In the genomic region with DNA sequence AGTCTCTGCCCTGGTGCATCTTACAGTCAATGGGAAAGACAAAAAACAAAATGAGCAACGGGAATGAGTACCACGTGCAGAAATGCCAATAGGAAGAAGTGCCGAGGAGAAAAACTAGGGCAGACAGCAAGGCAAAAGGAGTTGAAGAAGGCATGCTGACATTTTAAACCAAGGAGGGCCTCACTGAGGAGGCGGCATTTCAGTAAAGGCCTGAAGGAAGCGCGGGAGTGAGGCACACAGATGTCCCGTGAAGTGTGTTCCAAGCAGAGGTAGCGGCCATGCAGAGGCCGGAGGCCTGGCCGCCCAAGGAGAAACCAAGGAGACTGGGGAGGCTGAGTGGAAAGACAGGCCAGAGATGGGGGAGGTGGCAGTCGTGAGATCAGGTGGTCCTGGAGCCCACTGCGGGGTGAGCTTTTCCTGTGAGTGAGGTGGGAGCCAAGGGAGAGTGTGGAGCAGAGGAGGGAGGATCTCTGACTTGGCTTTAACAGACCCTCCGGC, we compare ENCODE assay signal across 22 cellular contexts. TPM values are rescaled to one million over a fixed set of nuclear protein-coding genes. Genes with fewer than 3 reads are reported as not detected.
DNase-seq lines count a peak whose midpoint lies in the region; ATAC-seq and TF ChIP-seq lines count a peak whose summit lies in the region.
"Had no signal": no experiment of that assay in that cellular context is flagged by ENCODE, and none has a peak within 500 bp of the region (broad histone marks: within the 10 kb centered on the region; RNA-seq: fewer than 3 reads in every experiment).

No MANE protein-coding gene starts in this region.

- H3K27ac ChIP-seq in PC-3 (ENCODE audit: low read length) = no peak overlapping the region
- H3K27ac ChIP-seq in endodermal cell (ENCODE audit: low read depth, low read length) = no peak overlapping the region
- no peak overlapping the region for H3K27ac ChIP-seq in neuronal stem cell (replicated peaks; ENCODE audit: low read length)
- H3K27ac ChIP-seq: GM23248, thoracic aorta had no signal

- peak overlapping the region; percentile 93 for H3K4me2 ChIP-seq in PC-3 (ENCODE audit: low read length)
- H3K4me2 ChIP-seq in neuronal stem cell (ENCODE audit: insufficient read depth, low read length, poor library complexity, severe bottlenecking) = peak overlapping the region; percentile 79
- H3K4me2 ChIP-seq: SK-N-SH had no signal

- ATAC-seq in PC-3 = no peak
- ATAC-seq: Panc1, sciatic nerve had no signal

- H3K27me3 ChIP-seq in Caco-2 (replicated peaks; ENCODE audit: control insufficient read depth, insufficient read depth, low read length) (no peaks in the 10 kb centered on the region), PC-3 (ENCODE audit: low read length) (no peaks in the 10 kb centered on the region), endodermal cell (ENCODE audit: control insufficient read depth, insufficient read depth, low read length, poor library complexity, severe bottlenecking) (peaks cover 93% of the 10 kb centered on the region), neuronal stem cell (ENCODE audit: control insufficient read depth in 3 of 3, insufficient read depth in 3 of 3, low read depth in 1 of 3, low read length in 3 of 3) (peaks cover 3 to 92% (median 58%) of the 10 kb centered on the region in 3 experiments)

- H3K27ac Mint-ChIP-seq in Caco-2 (ENCODE audit: unreplicated experiment) = peak overlapping the region; percentile 86
- H3K27ac Mint-ChIP-seq in endodermal cell = peak overlapping the region; percentile 93

- peak overlapping the region; percentile 33 for H2BK5ac ChIP-seq in neuronal stem cell (ENCODE audit: low read length)

- intact Hi-C loops in Caco-2 (cut with micrococcal nuclease; ENCODE audit: unreplicated experiment) = no loop called here
- intact Hi-C loops in PC-3 (cut with micrococcal nuclease) = loop anchor here (2.0 kb wide), 1 partner anchor 57 kb away; no protein-coding TSS in a partner anchor

- H4K91ac ChIP-seq in neuronal stem cell (ENCODE audit: low read depth, low read length, poor library complexity) = no peak overlapping the region

- H3K9me3 ChIP-seq in Caco-2 (no peaks in the 10 kb centered on the region), PC-3 (ENCODE audit: low read length) (no peaks in the 10 kb centered on the region), endodermal cell (ENCODE audit: control insufficient read depth, low read length) (no peaks in the 10 kb centered on the region), neuronal stem cell (replicated peaks in 1 of 2; ENCODE audit: control insufficient read depth in 2 of 2, insufficient read depth in 1 of 2, low read depth in 1 of 2, low read length in 2 of 2) (no peaks in the 10 kb centered on the region)
- H3K9me3 ChIP-seq: SK-N-SH, thoracic aorta had no signal

- H3K23ac ChIP-seq in neuronal stem cell (ENCODE audit: low read depth, low read length, poor library complexity) = peak overlapping the region; percentile 90

- DNase-seq in Caco-2 (no peak), PC-3 (no peak), endodermal cell (no peak), neuronal stem cell (ENCODE audit: low spot score) (no peak), DMS153 treated with DMSO at 0.1 percent for 48 hours (lab: John Stamatoyannopoulos, UW; ENCODE audit: unreplicated experiment) (no peak), NCI-H526 (lab: John Stamatoyannopoulos, UW) (no peak)
- DNase-seq in stimulated activated CD4-positive, alpha-beta T cell treated with anti-CD3 and anti-CD28 coated beads, Interleukin-2, amount 100 ng/mL, for 48 hours = no peak
- DNase-seq in activated CD8-positive, alpha-beta memory T cell treated with anti-CD3 and anti-CD28 coated beads, Interleukin-2, amount 50 U/mL, for 4 hours = no peak
- DNase-seq: activated CD4-positive, alpha-beta T cell treated with anti-CD3 and anti-CD28 coated beads, Interleukin-2, amount 50 U/mL, for 48 hours; activated T-cell treated with anti-CD3 and anti-CD28 coated beads, Interleukin-2, amount 50 U/mL, for 48 hours; GM23248; immature natural killer cell; MM.1S; NCI-H187 treated with DMSO at 0.1 percent for 48 hours; stimulated activated CD4-positive, alpha-beta T cell treated with anti-CD3 and anti-CD28 coated beads, Interleukin-1b, Interleukin-23, amount 100 ng/mL, for 48 hours had no signal

- H3K36me3 ChIP-seq in Caco-2 (ENCODE audit: control insufficient read depth, insufficient read depth, low read length) (no peaks in the 10 kb centered on the region; the same call in 1 of the 2 replicates), PC-3 (ENCODE audit: low read depth, low read length) (no peaks in the 10 kb centered on the region), endodermal cell (ENCODE audit: control insufficient read depth, insufficient read depth, low read length) (no peaks in the 10 kb centered on the region), neuronal stem cell (replicated peaks in 1 of 2; ENCODE audit: control insufficient read depth in 2 of 2, insufficient read depth in 2 of 2, low read length in 2 of 2) (no peaks in the 10 kb centered on the region)
- H3K36me3 ChIP-seq: thoracic aorta had no signal

- peaks cover 39% of the 10 kb centered on the region for H3K4me1 ChIP-seq in Caco-2
- H3K4me1 ChIP-seq in PC-3 (ENCODE audit: insufficient read depth, low read length) = peaks cover 42% of the 10 kb centered on the region
- H3K4me1 ChIP-seq in endodermal cell (ENCODE audit: control insufficient read depth, insufficient read depth, low read length) = no peaks in the 10 kb centered on the region
- peaks cover 19 to 25% of the 10 kb centered on the region in 2 donors for H3K4me1 ChIP-seq in neuronal stem cell (ENCODE audit: control insufficient read depth in 2 of 2, insufficient read depth in 1 of 2, low read depth in 1 of 2, low read length in 2 of 2)

- H3K4ac ChIP-seq in neuronal stem cell (ENCODE audit: low read length) = no peak overlapping the region

- H3F3A ChIP-seq in PC-3 (ENCODE audit: low read length, unreplicated experiment) = no peaks in the 10 kb centered on the region

- H3K36me3 Mint-ChIP-seq in Caco-2 (ENCODE audit: insufficient read depth, unreplicated experiment) (peaks cover 6% of the 10 kb centered on the region), endodermal cell (ENCODE audit: low read depth) (no peaks in the 10 kb centered on the region)

- POLR2A ChIA-PET in Caco-2 (lab: Charles Lee) = no interaction called here
- POLR2A ChIA-PET in PC-3 (lab: Charles Lee; ENCODE audit: unreplicated experiment) = no interaction called here

- peak overlapping the region; percentile 97 for H2BK15ac ChIP-seq in neuronal stem cell (ENCODE audit: low read length)

- H3K27me3 Mint-ChIP-seq in Caco-2 (ENCODE audit: insufficient read depth, unreplicated experiment) (no peaks in the 10 kb centered on the region), endodermal cell (ENCODE audit: insufficient read depth) (peaks cover 91% of the 10 kb centered on the region)

- peak overlapping the region; percentile 75 for H3K4me3 Mint-ChIP-seq in Caco-2 (ENCODE audit: unreplicated experiment)
- peak overlapping the region; percentile 69 for H3K4me3 Mint-ChIP-seq in endodermal cell

- H3K4me3 ChIP-seq in Caco-2 (ENCODE audit: low read depth, low read length) (no peak overlapping the region), PC-3 (ENCODE audit: low read length) (peak overlapping the region; percentile 70), endodermal cell (ENCODE audit: low read length) (peak overlapping the region; percentile 73), neuronal stem cell (ENCODE audit: low read length in 2 of 2) (peak overlapping the region in 1 of 2 donors; percentile 71)

- H3K9me3 Mint-ChIP-seq in Caco-2 (ENCODE audit: unreplicated experiment) = no peaks in the 10 kb centered on the region
- H3K9me3 Mint-ChIP-seq in endodermal cell = no peaks in the 10 kb centered on the region
- H3K9me3 Mint-ChIP-seq: immature natural killer cell had no signal

- no peaks in the 10 kb centered on the region for H3K9me2 ChIP-seq in PC-3 (replicated peaks; ENCODE audit: low read length)
- H3K9me2 ChIP-seq: SK-N-SH had no signal

- CTCF ChIA-PET in Caco-2 (lab: Charles Lee) (no interaction called here), PC-3 (lab: Charles Lee) (no interaction called here)

- H2BK12ac ChIP-seq in neuronal stem cell (ENCODE audit: low read length) = peak overlapping the region; percentile 86

- TF ChIP-seq CTCF in Caco-2 (IDR thresholded peaks at IDR 0.05; ENCODE audit: insufficient read depth in 1 of 2, low read depth in 1 of 2, low read length in 1 of 2, severe bottlenecking in 1 of 2, unreplicated experiment in 1 of 2) (no peak), PC-3 (conservative IDR thresholded peaks at IDR 0.05; ENCODE audit: low read depth, low read length) (no peak), endodermal cell (conservative IDR thresholded peaks at IDR 0.05) (no peak)

- H3K9ac ChIP-seq in PC-3 (ENCODE audit: low read length) (no peak overlapping the region), endodermal cell (ENCODE audit: extremely low read depth, low read length, poor library complexity, severe bottlenecking) (no peak overlapping the region), neuronal stem cell (ENCODE audit: low read depth, low read length, poor library complexity) (peak overlapping the region; percentile 83)
- H3K9ac ChIP-seq: GM23248, SK-N-SH had no signal

- no TSS peak for BruUV-seq in Caco-2 (replicated peaks; lab: Mats Ljungman, UMichigan)
- BruUV-seq in PC-3 (replicated peaks; lab: Mats Ljungman, UMichigan) = no TSS peak

- H3K18ac ChIP-seq in neuronal stem cell (ENCODE audit: low read length) = peak overlapping the region; percentile 98

- H2AK5ac ChIP-seq in neuronal stem cell (ENCODE audit: low read depth, low read length) = peak overlapping the region; percentile 11

- H2BK120ac ChIP-seq in neuronal stem cell (ENCODE audit: low read depth, low read length) = peak overlapping the region; percentile 84

- H3K4me1 Mint-ChIP-seq in Caco-2 (ENCODE audit: low read depth, unreplicated experiment) (peaks cover 21% of the 10 kb centered on the region), endodermal cell (peaks cover 13% of the 10 kb centered on the region)

- no peak overlapping the region for H4K8ac ChIP-seq in neuronal stem cell (ENCODE audit: low read depth, low read length)

- no peaks in the 10 kb centered on the region for H4K20me1 ChIP-seq in PC-3 (ENCODE audit: low read length)

- no peaks in the 10 kb centered on the region for H3K79me1 ChIP-seq in neuronal stem cell (ENCODE audit: low read depth, low read length)

- H3K79me2 ChIP-seq in PC-3 (ENCODE audit: low read length) = no peaks in the 10 kb centered on the region

- peak overlapping the region; percentile 71 for H3K14ac ChIP-seq in neuronal stem cell (ENCODE audit: low read length)

- WGBS in endodermal cell (ENCODE audit: insufficient coverage in 1 of 2, insufficient read length in 1 of 2), 2 experiments = 44 to 62% methylated on average over 11 to 13 of the region's 13 CpGs
- no CpG with 5 or more reads among the region's 13 CpGs for WGBS in neuronal stem cell (ENCODE audit: extremely low coverage in 2 of 2, insufficient read length in 2 of 2, insufficient replicate concordance in 1 of 2), 2 donors

- H2AFZ ChIP-seq in PC-3 (ENCODE audit: low read length) (peak overlapping the region; percentile 81), neuronal stem cell (ENCODE audit: low read length) (no peak overlapping the region)
- H2AFZ ChIP-seq: GM23248 had no signal

RNA-seq across cellular contexts. Expression of gene DNAJB8, which starts 34.8 kb away (rescaled TPM):
- total RNA-seq in Caco-2 (2022) = not detected in 2 replicates
- total RNA-seq in PC-3 (2014; rRNA removed) = not detected in 2 replicates
- total RNA-seq in endodermal cell = not detected
- polyA plus RNA-seq in endodermal cell (2013, experiment 1 of 2) = not detected
- not detected for polyA plus RNA-seq in endodermal cell (2013, experiment 2 of 2)
- not detected for polyA plus RNA-seq in neuronal stem cell (2013, experiment 1 of 2)
- not detected for polyA plus RNA-seq in neuronal stem cell (2013, experiment 2 of 2)
- total RNA-seq: cerebellum, frontal cortex, GM23248, lung microvascular endothelial cell, sciatic nerve, thoracic aorta had no signal
- polyA plus RNA-seq: GM23248, immature natural killer cell, SK-N-SH had no signal
